Comparison of ENCODE assay signal across 15 cellular contexts in the genomic region with DNA sequence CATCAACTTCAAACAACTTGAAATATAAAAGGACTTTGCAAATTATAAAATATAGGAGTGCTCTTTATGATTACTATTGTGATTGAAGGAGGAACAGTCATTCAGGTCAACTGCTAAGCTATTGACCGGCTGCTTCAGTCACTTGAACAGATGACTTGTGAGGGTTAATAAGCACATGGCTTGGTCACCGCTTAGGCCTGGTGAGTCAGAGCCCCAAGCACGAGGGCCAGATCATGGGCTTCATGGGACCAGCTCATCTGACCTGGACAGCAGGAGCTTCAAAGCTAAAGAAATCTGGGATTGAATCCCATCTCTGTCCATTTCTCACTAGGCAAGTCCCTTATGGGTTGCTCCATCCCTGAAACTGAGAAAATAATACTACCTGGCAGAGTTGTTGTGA.
DNase-seq lines count a peak whose midpoint lies in the region; ATAC-seq, FAIRE-seq and TF ChIP-seq lines count a peak whose summit lies in the region.
"Had no signal": no experiment of that assay in that cellular context is flagged by ENCODE, and none has a peak within 500 bp of the region (broad histone marks: within the 10 kb centered on the region; RNA-seq: fewer than 3 reads in every experiment).

No MANE protein-coding gene starts in this region.

- FAIRE-seq in RCC 7860 (lab: Jason Lieb, UNC) = peak; percentile 71
- FAIRE-seq: HTR-8/SVneo had no signal

- H3K36me3 Mint-ChIP-seq in stimulated activated memory B cell treated with anti-CD40 and anti-IgM and Interleukin-4, amounts not matched to agents 10 μg/mL and 1 μg/mL and 100 μg/mL, for 72 hours = no peaks in the 10 kb centered on the region
- H3K36me3 Mint-ChIP-seq: activated naive CD4-positive, alpha-beta T cell treated with anti-CD3 and anti-CD28 coated beads, Interleukin-2, amount 50 U/mL, for 24 hours had no signal

- peak overlapping the region; percentile 90 for H3K27ac Mint-ChIP-seq in stimulated activated memory B cell treated with anti-CD40 and anti-IgM and Interleukin-4, amounts not matched to agents 10 μg/mL and 1 μg/mL and 100 μg/mL, for 72 hours
- H3K27ac Mint-ChIP-seq: activated CD8-positive, alpha-beta T cell treated with anti-CD3 and anti-CD28 coated beads, Interleukin-2, amount 10 ng/mL, durations not matched to agents 7 days and 5 days; activated naive CD4-positive, alpha-beta T cell treated with anti-CD3 and anti-CD28 coated beads, Interleukin-2, amount 50 U/mL, for 24 hours; activated T-cell treated with anti-CD3 and anti-CD28 coated beads, Interleukin-2, amount 50 U/mL, for 24 hours had no signal

- no peaks in the 10 kb centered on the region for H3K27me3 Mint-ChIP-seq in stimulated activated memory B cell treated with anti-CD40 and anti-IgM and Interleukin-4, amounts not matched to agents 10 μg/mL and 1 μg/mL and 100 μg/mL, for 72 hours
- H3K27me3 Mint-ChIP-seq: activated naive CD4-positive, alpha-beta T cell treated with anti-CD3 and anti-CD28 coated beads, Interleukin-2, amount 50 U/mL, for 24 hours; activated T-cell treated with anti-CD3 and anti-CD28 coated beads, Interleukin-2, amount 50 U/mL, for 24 hours had no signal

- no peaks in the 10 kb centered on the region for H3K36me3 ChIP-seq in tibial artery

- no peaks in the 10 kb centered on the region for H3K4me1 ChIP-seq in tibial artery

- H3K27me3 ChIP-seq in tibial artery = no peaks in the 10 kb centered on the region

- H3K9me3 ChIP-seq in tibial artery = no peaks in the 10 kb centered on the region

- no peak overlapping the region for H3K4me3 Mint-ChIP-seq in stimulated activated memory B cell treated with anti-CD40 and anti-IgM and Interleukin-4, amounts not matched to agents 10 μg/mL and 1 μg/mL and 100 μg/mL, for 72 hours
- H3K4me3 Mint-ChIP-seq: activated CD8-positive, alpha-beta T cell treated with anti-CD3 and anti-CD28 coated beads, Interleukin-2, amount 10 ng/mL, durations not matched to agents 7 days and 5 days; activated naive CD4-positive, alpha-beta T cell treated with anti-CD3 and anti-CD28 coated beads, Interleukin-2, amount 50 U/mL, for 24 hours; activated T-cell treated with anti-CD3 and anti-CD28 coated beads, Interleukin-2, amount 50 U/mL, for 24 hours had no signal

- H3K27ac ChIP-seq in tibial artery = no peak overlapping the region

- no peak overlapping the region for H3K4me3 ChIP-seq in fibroblast of mammary gland (ENCODE audit: control insufficient read depth, low read depth, low read length)
- no peak overlapping the region for H3K4me3 ChIP-seq in tibial artery

- no peaks in the 10 kb centered on the region for H3K9me3 Mint-ChIP-seq in stimulated activated memory B cell treated with anti-CD40 and anti-IgM and Interleukin-4, amounts not matched to agents 10 μg/mL and 1 μg/mL and 100 μg/mL, for 72 hours
- H3K9me3 Mint-ChIP-seq: activated naive CD4-positive, alpha-beta T cell treated with anti-CD3 and anti-CD28 coated beads, Interleukin-2, amount 50 U/mL, for 24 hours; activated T-cell treated with anti-CD3 and anti-CD28 coated beads, Interleukin-2, amount 50 U/mL, for 24 hours had no signal

- peak; percentile 27 for DNase-seq in GM03348 (ENCODE audit: low spot score)
- DNase-seq in RCC 7860 (ENCODE audit: low spot score) = peak; percentile 69
- peak; percentile 84 for DNase-seq in fibroblast of mammary gland (ENCODE audit: low read depth)
- DNase-seq in NCI-H446 treated with DMSO at 0.1 percent for 48 hours (lab: John Stamatoyannopoulos, UW) = no peak
- no peak for DNase-seq in kidney glomerular epithelial cell (lab: John Stamatoyannopoulos, UW)
- DNase-seq in tibial artery = no peak
- no peak for DNase-seq in omental fat pad (ENCODE audit: low spot score)
- DNase-seq: activated CD4-positive, CD25-positive, alpha-beta regulatory T cell; activated CD8-positive, alpha-beta T cell treated with anti-CD3 and anti-CD28 coated beads, Interleukin-2, amount 10 ng/mL, durations not matched to agents 7 days and 5 days; activated T-cell treated with anti-CD3 and anti-CD28 coated beads, Interleukin-2, amount 50 U/mL, for 24 hours; NCI-H1417 treated with DMSO at 0.1 percent for 48 hours; NCI-H2171 treated with DMSO at 0.1 percent for 48 hours had no signal

- intact Hi-C loops in tibial artery (cut with DNase I; ENCODE audit: low total_unique reads) = no loop called here

- H3K4me1 Mint-ChIP-seq in stimulated activated memory B cell treated with anti-CD40 and anti-IgM and Interleukin-4, amounts not matched to agents 10 μg/mL and 1 μg/mL and 100 μg/mL, for 72 hours = peaks cover 46% of the 10 kb centered on the region

- no peak for ATAC-seq in stimulated activated memory B cell treated with anti-CD40 and anti-IgM and Interleukin-4, amounts not matched to agents 10 μg/mL and 1 μg/mL and 100 μg/mL, for 72 hours
- no peak for ATAC-seq in omental fat pad (ENCODE audit: low FRiP score)
- ATAC-seq: activated CD8-positive, alpha-beta T cell treated with anti-CD3 and anti-CD28 coated beads, Interleukin-2, amount 10 ng/mL, durations not matched to agents 7 days and 5 days had no signal

- TF ChIP-seq CTCF in fibroblast of mammary gland (conservative IDR thresholded peaks at IDR 0.05; ENCODE audit: control insufficient read depth, insufficient read depth, low read depth, low read length) = no peak
- TF ChIP-seq CTCF in tibial artery (IDR thresholded peaks at IDR 0.05) = no peak
- TF ChIP-seq CTCF in omental fat pad (IDR thresholded peaks at IDR 0.05) = no peak

Comparison
In these comparisons a context has a peak if more than half of its experiments do, and no peak if none do; other contexts are left out.
1. DNase-seq: peak in GM03348 (single experiment), RCC 7860 (single experiment) and fibroblast of mammary gland (single experiment); none in NCI-H446 treated with DMSO at 0.1 percent for 48 hours (single experiment), kidney glomerular epithelial cell (single experiment), tibial artery (0 of 2) and omental fat pad (single experiment).